In the genomic region with DNA sequence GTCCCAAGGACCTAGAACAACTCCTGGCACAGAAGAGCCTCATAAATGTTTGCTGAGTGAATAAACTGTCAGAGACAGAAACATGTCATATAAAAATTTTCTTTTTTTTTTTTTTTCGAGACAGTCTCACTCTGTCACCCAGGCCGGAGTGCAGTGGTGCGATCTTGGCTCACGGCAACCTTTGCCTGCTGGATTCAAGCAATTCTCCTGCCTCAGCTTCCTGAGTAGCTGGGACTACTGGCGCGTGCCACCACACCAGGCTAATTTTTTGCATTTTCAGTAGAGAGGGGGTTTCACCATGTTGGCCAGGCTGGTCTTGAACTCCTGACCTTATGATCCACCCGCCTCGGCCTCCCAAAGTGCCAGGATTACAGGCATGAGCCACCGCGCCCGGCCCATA, we compare ENCODE assay signal across 7 cellular contexts.
A peak's percentile ranks its signal among the peaks of the same experiment; 100 is the strongest.
DNase-seq lines count a peak whose midpoint lies in the region; ATAC-seq and TF ChIP-seq lines count a peak whose summit lies in the region.
"Not testable (repeated sequence)": the region's sequence is repeated elsewhere in the genome, so short reads cannot be mapped to it uniquely, and the experiment has no call there.

No MANE protein-coding gene starts in this region.

- H3K79me2 ChIP-seq in hepatocyte = peaks cover 69% of the 10 kb centered on the region

- peak overlapping the region; percentile 40; the same call in 1 of the 2 replicates for H3K4me3 ChIP-seq in GM12864 (ENCODE audit: low read depth, low read length)
- peak overlapping the region in 1 of 4 donors; percentile 1 for H3K4me3 ChIP-seq in Peyer's patch
- not testable (repeated sequence) for H3K4me3 ChIP-seq in hepatocyte, suprapubic skin

- CTCF ChIA-PET in MCF 10A (lab: Yijun Ruan, JAX) = interaction anchor here (0.9 to 1.0 kb wide), 2 partner anchors 39 to 192 kb away, joined by 3 read pairs; no protein-coding TSS in a partner anchor

- POLR2A ChIA-PET in MCF 10A (lab: Yijun Ruan, JAX) = interaction anchor here (1.6 to 3.7 kb wide), 3 partner anchors 17 to 67 kb away, joined by 6 to 29 read pairs (median 8); partner anchors contain the start of gene MB21D2

- 91% methylated on average over 11 of the region's 11 CpGs for WGBS in hepatocyte (ENCODE audit: low lambda C conversion rate, missing lambda C conversion rate)
- 72% methylated on average over 11 of the region's 11 CpGs for WGBS in suprapubic skin

- TF ChIP-seq CTCF in GM12864 (IDR thresholded peaks at IDR 0.05; ENCODE audit: low read depth, low read length, missing control alignments); Peyer's patch (IDR thresholded peaks at IDR 0.05); MCF 10A (IDR thresholded peaks at IDR 0.05; ENCODE audit: unreplicated experiment); hepatocyte (IDR thresholded peaks at IDR 0.05; ENCODE audit: poor library complexity); mesothelial cell of epicardium (IDR thresholded peaks at IDR 0.05; ENCODE audit: unreplicated experiment); suprapubic skin (IDR thresholded peaks at IDR 0.05): not testable (repeated sequence)

- TF ChIP-seq POLR2A in Peyer's patch (IDR thresholded peaks at IDR 0.05); suprapubic skin (IDR thresholded peaks at IDR 0.05): not testable (repeated sequence)

- peaks cover 29% of the 10 kb centered on the region for H3K4me1 Mint-ChIP-seq in MCF 10A (ENCODE audit: insufficient read depth, unreplicated experiment)
- peaks cover 45% of the 10 kb centered on the region for H3K4me1 Mint-ChIP-seq in mesothelial cell of epicardium

- not testable (repeated sequence) for H3K9me3 Mint-ChIP-seq in MCF 10A (ENCODE audit: unreplicated experiment); mesothelial cell of epicardium

- not testable (repeated sequence) for H3K4me3 Mint-ChIP-seq in MCF 10A (ENCODE audit: unreplicated experiment); mesothelial cell of epicardium

- not testable (repeated sequence) for H4K20me1 ChIP-seq in hepatocyte (ENCODE audit: insufficient read depth, poor library complexity, severe bottlenecking)

- not testable (repeated sequence) for TF ChIP-seq EP300 in suprapubic skin (IDR thresholded peaks at IDR 0.05)

- intact Hi-C loops in MCF 10A (cut with micrococcal nuclease) = loop anchor here (1.0 to 2.0 kb wide), 3 partner anchors 29 to 43 kb away; no protein-coding TSS in a partner anchor

- DNase-seq in GM12864 (ENCODE audit: low read depth); MCF 10A (ENCODE audit: unreplicated experiment); hepatocyte (ENCODE audit: low spot score); mesothelial cell of epicardium (ENCODE audit: low spot score in 2 of 2, unreplicated experiment in 2 of 2); suprapubic skin (ENCODE audit: low spot score in 2 of 2): not testable (repeated sequence)
- DNase-seq in Peyer's patch = peak in 1 of 3 donors; percentile 56

- ATAC-seq in GM21447 (IDR thresholded peaks at IDR 0.05; ENCODE audit: unreplicated experiment) = peak; percentile 13

- peak overlapping the region; percentile 52 for H3K27ac Mint-ChIP-seq in MCF 10A (ENCODE audit: low read depth, unreplicated experiment)
- peak overlapping the region; percentile 92 for H3K27ac Mint-ChIP-seq in mesothelial cell of epicardium

- H3K4me1 ChIP-seq in Peyer's patch (peaks cover 0 to 20% (median 0%) of the 10 kb centered on the region in 4 donors), hepatocyte (ENCODE audit: insufficient read depth) (peaks cover 27% of the 10 kb centered on the region), suprapubic skin (peaks cover 29% of the 10 kb centered on the region)

- not testable (repeated sequence) for H3K27me3 ChIP-seq in Peyer's patch, hepatocyte, suprapubic skin

- H3K36me3 ChIP-seq in Peyer's patch; hepatocyte (replicated peaks; ENCODE audit: insufficient read depth, low read depth); suprapubic skin: not testable (repeated sequence)

- H2AFZ ChIP-seq in hepatocyte = not testable (repeated sequence)

- H3K27me3 Mint-ChIP-seq in MCF 10A (ENCODE audit: insufficient read depth, unreplicated experiment) = peaks cover 19% of the 10 kb centered on the region
- H3K27me3 Mint-ChIP-seq in mesothelial cell of epicardium (ENCODE audit: low read depth) = not testable (repeated sequence)

- peak overlapping the region in 3 of 4 donors; percentile 55 to 90 (median 84) for H3K27ac ChIP-seq in Peyer's patch
- peak overlapping the region; percentile 98 for H3K27ac ChIP-seq in hepatocyte
- peak overlapping the region; percentile 35 for H3K27ac ChIP-seq in suprapubic skin

- peak overlapping the region; percentile 56 for H3K4me2 ChIP-seq in hepatocyte

- not testable (repeated sequence) for H3K36me3 Mint-ChIP-seq in MCF 10A (ENCODE audit: insufficient read depth, unreplicated experiment); mesothelial cell of epicardium

- not testable (repeated sequence) for BruUV-seq in MCF 10A (replicated peaks; lab: Mats Ljungman, UMichigan)

- not testable (repeated sequence) for H3K9me2 ChIP-seq in hepatocyte (replicated peaks; ENCODE audit: insufficient read depth)

- H3K9me3 ChIP-seq in Peyer's patch; hepatocyte (ENCODE audit: low read depth); suprapubic skin: not testable (repeated sequence)

Comparison
In these comparisons a context has a peak if more than half of its experiments do, and no peak if none do; other contexts are left out.
1. H3K27ac ChIP-seq: peak in every context shown above with its lines; median percentile 98 in hepatocyte; 84 in Peyer's patch; 35 in suprapubic skin.